ENCODE assay signal across 19 cellular contexts in genomic region chr4:47746122-47746521, GRCh38.
DNase-seq lines count a peak whose midpoint lies in the region; ATAC-seq and TF ChIP-seq lines count a peak whose summit lies in the region.
"Had no signal": no experiment of that assay in that cellular context is flagged by ENCODE, and none has a peak within 500 bp of the region (broad histone marks: within the 10 kb centered on the region; RNA-seq: fewer than 3 reads in every experiment).

No MANE protein-coding gene starts in this region.

- TF ChIP-seq POLR2A in heart left ventricle (IDR thresholded peaks at IDR 0.05), result no peak
- no peak for TF ChIP-seq POLR2A in erythroblast (IDR thresholded peaks at IDR 0.05; ENCODE audit: low read length)

- H3K9me3 ChIP-seq in heart left ventricle, result peaks cover 0 to 7% (median 0%) of the 10 kb centered on the region in 12 donors
- no peaks in the 10 kb centered on the region for H3K9me3 ChIP-seq in right cardiac atrium (ENCODE audit: control insufficient read depth, low read length)
- H3K9me3 ChIP-seq: A549, SJCRH30 had no signal

- intact Hi-C loops in heart left ventricle (cut with DNase I) (loop anchor here in 3 of 10 donors (5.0 kb wide), 3 partner anchors 71 to 91 kb away; partner anchors contain the start of gene CORIN (in 1 of the 3)), right cardiac atrium (cut with DNase I) (no loop called here)

- no peak for ATAC-seq in heart left ventricle
- ATAC-seq in right cardiac atrium, result no peak
- ATAC-seq in HG03095 (IDR thresholded peaks at IDR 0.05; ENCODE audit: unreplicated experiment), result no peak
- ATAC-seq: A549 had no signal

- TF ChIP-seq CTCF in heart left ventricle (IDR thresholded peaks at IDR 0.05), result no peak

- H3K4me3 ChIP-seq in heart left ventricle (no peak overlapping the region), right cardiac atrium (ENCODE audit: low read length) (no peak overlapping the region)
- H3K4me3 ChIP-seq: A549, SJCRH30 had no signal

- DNase-seq in heart left ventricle (no peak), right cardiac atrium (no peak), HT1080 (ENCODE audit: low read depth) (peak; percentile 23), epithelial cell of prostate (ENCODE audit: low read depth, low spot score) (peak; percentile 12), renal cortical epithelial cell (ENCODE audit: low read depth) (peak; percentile 58), NOMO-1 treated with DMSO at 0.1 percent for 48 hours (lab: John Stamatoyannopoulos, UW; ENCODE audit: unreplicated experiment) (no peak), erythroblast (lab: John Stamatoyannopoulos, UW) (no peak)
- DNase-seq: GDM1, KBM-7, NCI-H1092, NCI-H1436 treated with DMSO at 0.1 percent for 48 hours, NCI-H1930, NCI-H2227 treated with DMSO at 0.1 percent for 48 hours, NCI-H510A, NCI-H748 treated with DMSO at 0.1 percent for 48 hours, SJCRH30 had no signal

- H3K27me3 ChIP-seq in heart left ventricle (no peaks in the 10 kb centered on the region), right cardiac atrium (ENCODE audit: control insufficient read depth, insufficient read depth) (no peaks in the 10 kb centered on the region)
- H3K27me3 ChIP-seq: SJCRH30 had no signal

- no peaks in the 10 kb centered on the region for H3K36me3 ChIP-seq in heart left ventricle
- H3K36me3 ChIP-seq: SJCRH30 had no signal

- H3K27ac ChIP-seq in heart left ventricle (peak overlapping the region in 7 of 12 donors; percentile 22 to 94 (median 72)), right cardiac atrium (ENCODE audit: low read length) (no peak overlapping the region), epithelial cell of prostate (no peak overlapping the region)
- H3K27ac ChIP-seq: A549, HL-60, SJCRH30 had no signal

- 92 to 94% (median 93%) methylated on average over 4 of the region's 4 CpGs for WGBS in heart left ventricle, 4 donors
- WGBS in right cardiac atrium, result 89% methylated on average over 4 of the region's 4 CpGs

- H3K4me1 ChIP-seq in heart left ventricle (peaks cover 0 to 41% (median 2%) of the 10 kb centered on the region in 12 donors), right cardiac atrium (ENCODE audit: control insufficient read depth, insufficient read depth, low read length) (no peaks in the 10 kb centered on the region)
- H3K4me1 ChIP-seq: A549, SJCRH30 had no signal

Comparison
In these comparisons a context has a peak if more than half of its experiments do, and no peak if none do; other contexts are left out.
1. H3K27ac ChIP-seq: peak in heart left ventricle (7 of 12); none in right cardiac atrium (single experiment) and epithelial cell of prostate (single experiment).
2. DNase-seq: peak in HT1080 (single experiment), epithelial cell of prostate (single experiment) and renal cortical epithelial cell (single experiment); none in heart left ventricle (0 of 5), right cardiac atrium (0 of 3), NOMO-1 treated with DMSO at 0.1 percent for 48 hours (single experiment) and erythroblast (0 of 2).